ENCODE assay signal across 26 cellular contexts in genomic region chrX:29107231-29107630, GRCh38.
"Had no signal": no experiment of that assay in that cellular context is flagged by ENCODE, and none has a peak within 500 bp of the region (broad histone marks: within the 10 kb centered on the region; RNA-seq: fewer than 3 reads in every experiment).

No MANE protein-coding gene starts in this region.

- H3K27ac ChIP-seq: colonic mucosa, coronary artery, epithelial cell of prostate, esophagus muscularis mucosa, esophagus squamous epithelium, foreskin keratinocyte, gastrocnemius medialis, gastroesophageal sphincter, heart left ventricle, heart right ventricle had no signal

- H3K4me3 Mint-ChIP-seq: dendritic cell treated with granulocyte-macrophage colony-stimulating factor and Interleukin-4, amounts not matched to agents 40 ng/mL and 50 ng/mL, for 4 days; effector memory CD8-positive, alpha-beta T cell; endodermal cell had no signal

- H3K27ac Mint-ChIP-seq: dendritic cell treated with granulocyte-macrophage colony-stimulating factor and Interleukin-4, amounts not matched to agents 40 ng/mL and 50 ng/mL, for 4 days; effector memory CD8-positive, alpha-beta T cell; endodermal cell had no signal

- H3K4me3 ChIP-seq: colonic mucosa, coronary artery, dorsolateral prefrontal cortex, esophagus muscularis mucosa, esophagus squamous epithelium, gastrocnemius medialis, gastroesophageal sphincter, heart left ventricle, heart right ventricle had no signal

- H3K4me1 ChIP-seq: colonic mucosa, esophagus muscularis mucosa, esophagus squamous epithelium, foreskin keratinocyte, gastrocnemius medialis, gastroesophageal sphincter, heart left ventricle, heart right ventricle had no signal

- H3K9me3 Mint-ChIP-seq: dendritic cell treated with granulocyte-macrophage colony-stimulating factor and Interleukin-4, amounts not matched to agents 40 ng/mL and 50 ng/mL, for 4 days; endodermal cell had no signal

- H3K27me3 Mint-ChIP-seq: dendritic cell treated with granulocyte-macrophage colony-stimulating factor and Interleukin-4, amounts not matched to agents 40 ng/mL and 50 ng/mL, for 4 days; effector memory CD8-positive, alpha-beta T cell had no signal

- H3K36me3 ChIP-seq: colonic mucosa, esophagus muscularis mucosa, esophagus squamous epithelium, gastrocnemius medialis, gastroesophageal sphincter, heart left ventricle, heart right ventricle had no signal

- H3K27me3 ChIP-seq: colonic mucosa, esophagus muscularis mucosa, esophagus squamous epithelium, foreskin keratinocyte, gastrocnemius medialis, gastroesophageal sphincter, heart left ventricle, heart right ventricle had no signal

- FAIRE-seq: endometrium had no signal

- ATAC-seq: effector memory CD8-positive, alpha-beta T cell; esophagus mucosa; foreskin keratinocyte; gastrocnemius medialis; gastroesophageal sphincter; heart left ventricle; heart right ventricle had no signal

- DNase-seq: colonic mucosa; cortex of kidney; dermis blood vessel endothelial cell; dorsolateral prefrontal cortex; effector CD4-positive, alpha-beta T cell; effector CD8-positive, alpha-beta T cell; effector memory CD4-positive, alpha-beta T cell; effector memory CD8-positive, alpha-beta T cell; endodermal cell; erythroblast; esophagus squamous epithelium; foreskin fibroblast; foreskin keratinocyte; foreskin melanocyte; gastrocnemius medialis; glutamatergic neuron; head of caudate nucleus; heart left ventricle; heart right ventricle had no signal

- H3K9me3 ChIP-seq: colonic mucosa, esophagus squamous epithelium, gastrocnemius medialis, gastroesophageal sphincter had no signal
